In the genomic region with DNA sequence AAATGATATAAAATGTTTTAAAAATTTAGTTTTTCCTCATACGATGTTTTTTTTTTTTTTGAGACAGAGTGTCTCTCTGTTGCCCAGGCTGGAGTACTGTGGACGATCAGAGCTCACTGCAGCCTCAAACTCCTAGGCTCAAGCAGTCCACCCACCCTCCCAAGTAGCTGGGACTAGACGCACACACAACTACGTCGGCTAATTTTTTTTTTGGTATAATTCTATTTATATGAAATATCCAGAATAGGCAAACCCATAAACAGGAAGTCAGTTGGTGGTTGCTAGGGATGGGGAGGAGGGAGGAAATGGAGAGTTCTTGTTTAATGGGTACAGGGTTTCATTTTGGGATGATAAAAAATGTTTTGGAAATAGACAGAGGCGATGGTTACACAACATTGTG, we compare ENCODE assay signal across 24 cellular contexts.
"Had no signal": no experiment of that assay in that cellular context is flagged by ENCODE, and none has a peak within 500 bp of the region (broad histone marks: within the 10 kb centered on the region; RNA-seq: fewer than 3 reads in every experiment).

No MANE protein-coding gene starts in this region.

- H3K36me3 ChIP-seq: ascending aorta, cardiac muscle cell, heart left ventricle, left lung, upper lobe of right lung had no signal

- FAIRE-seq: TTC549 had no signal

- DNase-seq: activated CD4-positive, alpha-beta T cell treated with anti-CD3 and anti-CD28 coated beads for 4 hours; activated CD4-positive, alpha-beta T cell treated with anti-CD3 and anti-CD28 coated beads, Interleukin-2, amount 50 U/mL, for 4 hours; activated naive CD4-positive, alpha-beta T cell treated with anti-CD3 and anti-CD28 coated beads for 36 hours; activated naive CD8-positive, alpha-beta T cell treated with anti-CD3 and anti-CD28 coated beads for 36 hours; activated T-cell treated with anti-CD3 and anti-CD28 coated beads for 4 hours; activated T-cell treated with anti-CD3 and anti-CD28 coated beads, Interleukin-2, amount 50 U/mL, for 72 hours; cerebellar nuclear complex; cortex of kidney; endodermal cell; foreskin keratinocyte; heart left ventricle; kidney glomerular epithelial cell; left lung; stimulated activated CD4-positive, alpha-beta T cell treated with anti-CD3 and anti-CD28 coated beads, Interleukin-12 subunit alpha, Interleukin-12 subunit beta, amount 100 ng/mL, for 4 hours; stimulated activated CD4-positive, alpha-beta T cell treated with anti-CD3 and anti-CD28 coated beads, Interleukin-4, amount 100 ng/mL, for 1 hour; T-helper 1 cell; upper lobe of right lung had no signal

- H3K27me3 ChIP-seq: ascending aorta, cardiac muscle cell, foreskin keratinocyte, heart left ventricle, left lung, upper lobe of right lung had no signal

- H3K27ac ChIP-seq: cardiac muscle cell, foreskin keratinocyte, left lung, upper lobe of right lung, VCaP had no signal

- ATAC-seq: activated T-cell treated with anti-CD3 and anti-CD28 coated beads, Interleukin-2, amount 50 U/mL, for 72 hours; esophagus mucosa; foreskin keratinocyte; left lung; sciatic nerve; upper lobe of right lung had no signal

- H3K4me1 ChIP-seq: upper lobe of right lung had no signal

- H3K4me3 ChIP-seq: cardiac muscle cell, left lung, skin epidermis, upper lobe of right lung had no signal

- H3K9me3 ChIP-seq: ascending aorta, upper lobe of right lung had no signal
